Comparison of ENCODE assay signal across 8 cellular contexts in the genomic region with DNA sequence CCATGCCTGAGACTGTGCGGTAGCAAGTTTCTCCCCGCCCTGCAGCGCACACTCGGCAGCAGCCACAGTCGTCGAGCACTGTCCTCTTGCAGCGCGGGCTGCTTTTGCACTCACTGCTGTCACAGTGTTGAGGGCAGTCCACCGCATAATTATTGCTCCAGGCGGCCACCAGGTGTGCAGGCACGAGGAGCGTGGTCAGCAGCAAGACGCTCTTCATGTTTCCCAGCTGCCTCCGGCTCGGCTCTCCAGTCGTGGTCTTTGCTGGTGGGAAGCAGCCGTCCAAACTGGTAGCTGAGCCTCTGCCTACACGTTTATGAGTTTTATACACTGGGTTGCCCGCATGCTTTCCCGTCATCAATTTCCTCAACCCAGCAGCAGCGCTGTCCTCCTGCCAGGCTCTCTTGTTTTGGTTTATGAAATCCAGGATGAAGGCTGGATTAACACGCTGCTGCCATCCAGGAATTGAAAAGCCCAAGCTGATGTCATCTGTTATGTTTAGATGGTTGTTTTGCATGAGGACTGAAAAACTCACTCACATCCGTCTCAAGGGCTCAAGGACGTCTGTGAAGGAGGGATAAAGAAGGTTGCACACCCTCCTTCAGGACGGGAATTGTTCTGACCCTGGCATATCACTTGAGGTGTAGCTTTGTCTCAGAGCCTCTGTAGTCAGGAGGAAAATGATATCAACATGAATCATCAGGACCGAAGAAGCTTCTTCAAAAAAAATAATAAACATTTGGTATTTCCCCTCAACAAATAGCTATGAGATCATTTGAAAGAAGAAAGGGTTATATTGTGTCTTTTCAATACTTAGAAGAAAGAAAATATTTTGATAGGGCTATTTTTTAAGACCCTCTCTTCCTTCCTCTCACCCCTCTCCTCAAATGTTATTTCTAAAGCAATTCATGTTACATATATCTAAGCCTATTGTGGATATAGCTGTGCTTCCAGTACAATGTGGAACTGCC. TPM values are rescaled to one million over a fixed set of nuclear protein-coding genes. Genes with fewer than 3 reads are reported as not detected.
DNase-seq lines count a peak whose midpoint lies in the region; ATAC-seq and TF ChIP-seq lines count a peak whose summit lies in the region.

ESM1 (minus strand) TSS at position 293 of the 968 bp plus-strand sequence; CDS start at position 217, 76 bp downstream.

- H3K27ac Mint-ChIP-seq in activated naive CD4-positive, alpha-beta T cell treated with anti-CD3 and anti-CD28 coated beads, Interleukin-2, amount 50 U/mL, for 24 hours = no peak within 1 kb of the TSS
- H3K27ac Mint-ChIP-seq in activated naive CD4-positive, alpha-beta T cell treated with anti-CD3 and anti-CD28 coated beads for 36 hours = no peak within 1 kb of the TSS

- no peaks in the 10 kb centered on the region for H3K9me3 Mint-ChIP-seq in activated naive CD4-positive, alpha-beta T cell treated with anti-CD3 and anti-CD28 coated beads, Interleukin-2, amount 50 U/mL, for 24 hours
- H3K9me3 Mint-ChIP-seq in activated naive CD4-positive, alpha-beta T cell treated with anti-CD3 and anti-CD28 coated beads for 36 hours = no peaks in the 10 kb centered on the region

- intact Hi-C loops in activated naive CD4-positive, alpha-beta T cell treated with anti-CD3 and anti-CD28 coated beads for 36 hours (cut with micrococcal nuclease) = loop anchor here (1.0 kb wide), 1 partner anchor 17 kb away; no protein-coding TSS in a partner anchor

- no peaks in the 10 kb centered on the region for H3K27me3 Mint-ChIP-seq in activated naive CD4-positive, alpha-beta T cell treated with anti-CD3 and anti-CD28 coated beads, Interleukin-2, amount 50 U/mL, for 24 hours
- H3K27me3 Mint-ChIP-seq in activated naive CD4-positive, alpha-beta T cell treated with anti-CD3 and anti-CD28 coated beads for 36 hours (ENCODE audit: low read depth) = peaks cover 5% of the 10 kb centered on the region

- no peak for TF ChIP-seq POLR2A in upper lobe of left lung (IDR thresholded peaks at IDR 0.05)
- TF ChIP-seq POLR2A in gastroesophageal sphincter (IDR thresholded peaks at IDR 0.05) = no peak

- ATAC-seq in upper lobe of left lung (ENCODE audit: low FRiP score in 2 of 2) = peak; percentile 17 to 59
- no peak for ATAC-seq in gastroesophageal sphincter
- no peak for ATAC-seq in HG03108 (IDR thresholded peaks at IDR 0.05; ENCODE audit: unreplicated experiment)
- ATAC-seq in HG02884 (IDR thresholded peaks at IDR 0.05; ENCODE audit: unreplicated experiment) = no peak

- no peaks in the 10 kb centered on the region for H3K36me3 ChIP-seq in upper lobe of left lung
- H3K36me3 ChIP-seq in gastroesophageal sphincter = no peaks in the 10 kb centered on the region

- no peaks in the 10 kb centered on the region for H3K36me3 Mint-ChIP-seq in activated naive CD4-positive, alpha-beta T cell treated with anti-CD3 and anti-CD28 coated beads, Interleukin-2, amount 50 U/mL, for 24 hours
- no peaks in the 10 kb centered on the region for H3K36me3 Mint-ChIP-seq in activated naive CD4-positive, alpha-beta T cell treated with anti-CD3 and anti-CD28 coated beads for 36 hours (ENCODE audit: low read depth)

- H3K9me3 ChIP-seq in upper lobe of left lung = no peaks in the 10 kb centered on the region
- H3K9me3 ChIP-seq in gastroesophageal sphincter = no peaks in the 10 kb centered on the region

- TF ChIP-seq CTCF in upper lobe of left lung (IDR thresholded peaks at IDR 0.05) (no peak), gastroesophageal sphincter (IDR thresholded peaks at IDR 0.05) (no peak)

- H3K4me1 Mint-ChIP-seq in activated naive CD4-positive, alpha-beta T cell treated with anti-CD3 and anti-CD28 coated beads, Interleukin-2, amount 50 U/mL, for 24 hours = peaks cover 50% of the 10 kb centered on the region
- H3K4me1 Mint-ChIP-seq in activated naive CD4-positive, alpha-beta T cell treated with anti-CD3 and anti-CD28 coated beads for 36 hours (ENCODE audit: low read depth) = peaks cover 38% of the 10 kb centered on the region

- TF ChIP-seq EP300 in upper lobe of left lung (IDR thresholded peaks at IDR 0.05) = peak in 1 of 4 donors; percentile 11
- TF ChIP-seq EP300 in gastroesophageal sphincter (IDR thresholded peaks at IDR 0.05) = no peak

- DNase-seq in activated naive CD4-positive, alpha-beta T cell treated with anti-CD3 and anti-CD28 coated beads for 36 hours = no peak
- DNase-seq in T1000 (lab: John Stamatoyannopoulos, UW) (peak; percentile 41), iPS-NIHi11 (ENCODE audit: low spot score) (peak; percentile 15), upper lobe of left lung (peak in 1 of 2 donors; percentile 53)

- H3K4me1 ChIP-seq in upper lobe of left lung = peaks cover 3 to 11% (median 5%) of the 10 kb centered on the region in 4 donors
- peaks cover 0 to 8% (median 0%) of the 10 kb centered on the region in 3 donors for H3K4me1 ChIP-seq in gastroesophageal sphincter

- CTCF ChIA-PET in activated naive CD4-positive, alpha-beta T cell treated with anti-CD3 and anti-CD28 coated beads for 36 hours (lab: Charles Lee) = interaction anchor here (0.6 to 1.2 kb wide), 3 partner anchors 41 to 111 kb away, joined by 3 to 4 read pairs (median 4); no protein-coding TSS in a partner anchor

- peak within 1 kb of the TSS in 2 of 4 donors; percentile 18 to 45 for H3K27ac ChIP-seq in upper lobe of left lung
- H3K27ac ChIP-seq in gastroesophageal sphincter = no peak within 1 kb of the TSS

- H3K27me3 ChIP-seq in upper lobe of left lung = peaks cover 0 to 7% (median 3%) of the 10 kb centered on the region in 4 donors
- peaks cover 41% of the 10 kb centered on the region for H3K27me3 ChIP-seq in gastroesophageal sphincter

- 31 to 38% methylated on average over 15 to 26 of the region's 26 CpGs for WGBS in upper lobe of left lung, 2 donors
- 10 to 16% methylated on average over 4 to 5 of the region's 26 CpGs for WGBS in gastroesophageal sphincter (ENCODE audit: low coverage in 1 of 2), 2 donors

- peak within 1 kb of the TSS; percentile 4 for H3K4me3 Mint-ChIP-seq in activated naive CD4-positive, alpha-beta T cell treated with anti-CD3 and anti-CD28 coated beads, Interleukin-2, amount 50 U/mL, for 24 hours
- no peak within 1 kb of the TSS for H3K4me3 Mint-ChIP-seq in activated naive CD4-positive, alpha-beta T cell treated with anti-CD3 and anti-CD28 coated beads for 36 hours

- H3K4me3 ChIP-seq in upper lobe of left lung = peak within 1 kb of the TSS in 3 of 4 donors; percentile 13 to 40 (median 34)
- H3K4me3 ChIP-seq in gastroesophageal sphincter = no peak within 1 kb of the TSS

RNA-seq across cellular contexts. Expression of gene ESM1, which starts in this region (rescaled TPM):
- not detected for total RNA-seq in activated naive CD4-positive, alpha-beta T cell treated with anti-CD3 and anti-CD28 coated beads for 36 hours
- 10 to 100 TPM in 1 of 6 donors, 1 to 10 TPM in 3, under 1 TPM in 1, not detected in 1; 0.86 to 10.3 (median 2.0) TPM for total RNA-seq in upper lobe of left lung
- under 1 TPM in 1 of 4 donors, not detected in 3; 0.13 TPM for total RNA-seq in gastroesophageal sphincter

Comparison
In these comparisons a context has a peak if more than half of its experiments do, and no peak if none do; other contexts are left out.
1. ATAC-seq: peak in upper lobe of left lung (2 of 2); none in gastroesophageal sphincter (single experiment), HG03108 (single experiment) and HG02884 (single experiment).
2. H3K4me3 ChIP-seq: peak in upper lobe of left lung (3 of 4); none in gastroesophageal sphincter (0 of 2).